In genomic region chr19:47036233-47036651, GRCh38 we compare ENCODE assay signal across 8 cellular contexts. TPM values are rescaled to one million over a fixed set of nuclear protein-coding genes. Genes with fewer than 3 reads are reported as not detected.
A peak's percentile ranks its signal among the peaks of the same experiment; 100 is the strongest.
DNase-seq lines count a peak whose midpoint lies in the region; ATAC-seq, FAIRE-seq and TF ChIP-seq lines count a peak whose summit lies in the region.

No MANE protein-coding gene starts in this region.

- H3K27ac Mint-ChIP-seq in nephron progenitor cell = no peak overlapping the region

- H4K91ac ChIP-seq in H1 (replicated peaks; ENCODE audit: insufficient read length, low read length) = no peak overlapping the region

- no peak overlapping the region for H3K4ac ChIP-seq in H1 (replicated peaks; ENCODE audit: insufficient read length, low read depth, low read length)

- TF ChIP-seq RAD21 in H1 (IDR thresholded peaks at IDR 0.05 in 1 of 2, conservative IDR thresholded peaks at IDR 0.05 in 1 of 2; ENCODE audit: low read depth in 2 of 2, low read length in 2 of 2) = no peak

- H4K5ac ChIP-seq in H1 (ENCODE audit: insufficient read length, low read depth, low read length) = no peak overlapping the region

- H3K27me3 Mint-ChIP-seq in nephron progenitor cell (ENCODE audit: low read depth, poor library complexity) = peaks cover 19% of the 10 kb centered on the region

- no peak overlapping the region for H3K9ac ChIP-seq in H1 (replicated peaks in 1 of 4; ENCODE audit: extremely low read depth in 1 of 4, low read depth in 3 of 4, low read length in 3 of 4)

- no peak overlapping the region for H2BK15ac ChIP-seq in H1 (ENCODE audit: low read length)

- peak; percentile 26 for DNase-seq in stimulated activated CD4-positive, alpha-beta T cell treated with anti-CD3 and anti-CD28 coated beads, Interleukin-15, amount 100 ng/mL, for 24 hours
- no peak for DNase-seq in stimulated activated CD4-positive, alpha-beta T cell treated with anti-CD3 and anti-CD28 coated beads, Interleukin-2, amount 100 ng/mL, for 48 hours
- peak in 2 of 3 donors; percentile 58 to 70 for DNase-seq in Peyer's patch
- DNase-seq in H1 (ENCODE audit: low read depth in 1 of 2, low spot score in 2 of 2) = no peak
- no peak for DNase-seq in nephron progenitor cell
- DNase-seq in DMS114 treated with DMSO at 0.1 percent for 48 hours (lab: John Stamatoyannopoulos, UW; ENCODE audit: unreplicated experiment) = no peak
- DNase-seq in germinal center (ENCODE audit: low spot score) = no peak

- no peak overlapping the region for H3K23ac ChIP-seq in H1 (ENCODE audit: insufficient read length)

- ATAC-seq in HG02623 (IDR thresholded peaks at IDR 0.05; ENCODE audit: unreplicated experiment) = no peak

- H3K14ac ChIP-seq in H1 (ENCODE audit: insufficient read length) = no peak overlapping the region

- 84% methylated on average over 18 of the region's 18 CpGs; no CpG with 5 or more reads in 1 of the 2 experiments for WGBS in H1 (ENCODE audit: extremely low coverage in 1 of 2, insufficient coverage in 1 of 2, insufficient read length in 1 of 2, insufficient replicate concordance in 2 of 2, low coverage in 1 of 2, low lambda C conversion rate in 2 of 2, missing lambda C conversion rate in 1 of 2), 2 experiments

- no peak for FAIRE-seq in H1 (lab: Jason Lieb, UNC)

- POLR2A ChIA-PET in H1 (lab: Charles Lee; ENCODE audit: partially characterized antibody) = interaction anchor here (0.6 to 2.9 kb wide), 7 partner anchors 12 to 77 kb away, joined by 3 to 17 read pairs (median 3); partner anchors contain the start of genes TMEM160 and ZC3H4

- no peaks in the 10 kb centered on the region for H3K36me3 ChIP-seq in Peyer's patch
- no peaks in the 10 kb centered on the region for H3K36me3 ChIP-seq in H1 (ENCODE audit: control insufficient read depth in 2 of 4, insufficient read depth in 4 of 4, low read length in 3 of 4)

- H3K9me3 Mint-ChIP-seq in nephron progenitor cell = no peaks in the 10 kb centered on the region

- no peak overlapping the region for H2BK120ac ChIP-seq in H1 (replicated peaks; ENCODE audit: low read depth, low read length)

- H3K18ac ChIP-seq in H1 (ENCODE audit: extremely low read depth, low read length) = no peak overlapping the region

- H3K79me2 ChIP-seq in H1 (ENCODE audit: control insufficient read depth in 1 of 2, insufficient read depth in 2 of 2, low read length in 2 of 2) = no peaks in the 10 kb centered on the region

- H3K4me3 ChIP-seq in Peyer's patch (peak overlapping the region; percentile 29 to 59 (median 46)), H1 (ENCODE audit: extremely low read depth in 1 of 4, insufficient read depth in 2 of 4, low read depth in 3 of 4, low read length in 4 of 4) (peak overlapping the region in 3 of 4 experiments; percentile 23 to 65 (median 42); a peak in 7 of 8 replicates)

- no peak overlapping the region for H2AK5ac ChIP-seq in H1 (ENCODE audit: low read depth, low read length)

- H3K9me3 ChIP-seq in Peyer's patch (no peaks in the 10 kb centered on the region), H1 (ENCODE audit: insufficient read depth in 2 of 2, low read depth in 1 of 2, low read length in 1 of 2) (no peaks in the 10 kb centered on the region)

- no peaks in the 10 kb centered on the region for H3K79me1 ChIP-seq in H1 (ENCODE audit: low read depth, low read length)

- no peak overlapping the region for H2BK20ac ChIP-seq in H1 (ENCODE audit: low read length)

- H3K4me1 Mint-ChIP-seq in nephron progenitor cell = peaks cover 33% of the 10 kb centered on the region

- no peaks in the 10 kb centered on the region for H3K27me3 ChIP-seq in Peyer's patch
- no peaks in the 10 kb centered on the region; a peak in 1 of 7 replicates for H3K27me3 ChIP-seq in H1 (replicated peaks in 1 of 4; ENCODE audit: control insufficient read depth in 3 of 4, extremely low read depth in 1 of 4, insufficient read depth in 3 of 4, low read length in 3 of 4)

- H2BK5ac ChIP-seq in H1 (ENCODE audit: low read depth, low read length) = no peak overlapping the region

- H3K23me2 ChIP-seq in H1 (ENCODE audit: low read depth, low read length) = peaks cover 4% of the 10 kb centered on the region; the same call in 1 of the 2 replicates

- TF ChIP-seq CTCF in Peyer's patch (IDR thresholded peaks at IDR 0.05) (no peak), H1 (IDR thresholded peaks at IDR 0.05; ENCODE audit: control extremely low read depth in 1 of 3, insufficient read depth in 1 of 3, low read depth in 1 of 3, low read length in 3 of 3) (no peak), nephron progenitor cell (IDR thresholded peaks at IDR 0.05) (no peak)

- no peak for TF ChIP-seq EP300 in H1 (IDR thresholded peaks at IDR 0.05; ENCODE audit: borderline replicate concordance in 1 of 2, low read depth in 2 of 2, low read length in 2 of 2)

- H4K8ac ChIP-seq in H1 (ENCODE audit: extremely low read depth, insufficient read depth, low read length) = no peak overlapping the region

- CTCF ChIA-PET in H1 (lab: Charles Lee; ENCODE audit: partially characterized antibody) = interaction anchor here (0.5 to 6.5 kb wide), 17 partner anchors 9 to 249 kb away, joined by 3 to 48 read pairs (median 5); partner anchors contain the start of gene NPAS1

- peaks cover 0 to 2% of the 10 kb centered on the region in 2 experiments for H4K20me1 ChIP-seq in H1 (replicated peaks in 1 of 2; ENCODE audit: control insufficient read depth in 1 of 2, insufficient read depth in 2 of 2, low read length in 2 of 2)

- peak overlapping the region; percentile 57 to 77 for H3K4me2 ChIP-seq in H1 (ENCODE audit: insufficient read depth in 1 of 2, low read depth in 2 of 2, low read length in 2 of 2)

- no peak overlapping the region for H3K56ac ChIP-seq in H1 (replicated peaks; ENCODE audit: insufficient read length, low read depth, low read length)

- no peak overlapping the region for H2BK12ac ChIP-seq in H1 (ENCODE audit: low read depth, low read length)

- TF ChIP-seq POLR2A in Peyer's patch (IDR thresholded peaks at IDR 0.05) (no peak), H1 (IDR thresholded peaks at IDR 0.05; ENCODE audit: control extremely low read depth in 1 of 2, low read depth in 2 of 2, low read length in 2 of 2) (no peak)

- no peak overlapping the region for H2AFZ ChIP-seq in H1 (ENCODE audit: low read length)

- H3K4me1 ChIP-seq in Peyer's patch (peaks cover 0 to 17% (median 0%) of the 10 kb centered on the region in 4 donors), H1 (replicated peaks in 1 of 4; ENCODE audit: control insufficient read depth in 3 of 4, insufficient read depth in 4 of 4, low read length in 3 of 4) (peaks cover 3 to 7% (median 6%) of the 10 kb centered on the region in 4 experiments; a peak in 6 of 7 replicates)

- no peaks in the 10 kb centered on the region for H3K36me3 Mint-ChIP-seq in nephron progenitor cell (ENCODE audit: low read depth)

- H3K27ac ChIP-seq in Peyer's patch (peak overlapping the region; percentile 41 to 57 (median 43)), H1 (ENCODE audit: low read depth, low read length) (no peak overlapping the region)

- peak overlapping the region; percentile 80 for H3K4me3 Mint-ChIP-seq in nephron progenitor cell

TF ChIP-seq in H1, 55 proteins besides CTCF, POLR2A, EP300 and RAD21 (continues in another document):
- TF ChIP-seq POU5F1 (IDR thresholded peaks at IDR 0.05; ENCODE audit: low read depth, low read length) = no peak
- no peak for TF ChIP-seq SIN3A (conservative IDR thresholded peaks at IDR 0.05 in 1 of 2, IDR thresholded peaks at IDR 0.05 in 1 of 2; ENCODE audit: low read depth in 1 of 2, low read length in 2 of 2)
- no peak for TF ChIP-seq NRF1 (IDR thresholded peaks at IDR 0.05; ENCODE audit: low read depth, low read length)
- no peak for TF ChIP-seq E2F6 (IDR thresholded peaks at IDR 0.05)
- TF ChIP-seq TCF12 (IDR thresholded peaks at IDR 0.05; ENCODE audit: low read depth, low read length) = no peak
- no peak for TF ChIP-seq ZNF274 (IDR thresholded peaks at IDR 0.05; ENCODE audit: borderline replicate concordance, extremely low read depth, low read length)
- no peak for TF ChIP-seq CBX5 (IDR thresholded peaks at IDR 0.05; ENCODE audit: low read depth, low read length)
- TF ChIP-seq GTF2F1 (IDR thresholded peaks at IDR 0.05; ENCODE audit: borderline replicate concordance, low read depth, low read length) = no peak
- TF ChIP-seq EGR1 (IDR thresholded peaks at IDR 0.05; ENCODE audit: borderline replicate concordance, low read depth, low read length) = no peak

RNA-seq across cellular contexts. Expression of gene TMEM160, which starts 12.2 kb away (rescaled TPM):
- 10 to 100 TPM; 17.7 to 52.7 (median 29.3) TPM for total RNA-seq in Peyer's patch
- 57.5 and 61.7 TPM in 2 replicates for total RNA-seq in H1 (2021; fragmentation: NEBNext Ultra II Directional; extraction: Animal tissue kit (Norgen Biotek cat#: 25700))
- 152 and 209 TPM in 2 replicates for polyA plus RNA-seq in H1 (2011; rRNA removed)
- 87.1 TPM for polyA plus RNA-seq in H1 (2011; cell fraction: cytosol; rRNA removed)
- 85.1 TPM for polyA plus RNA-seq in H1 (2011; cell fraction: nucleus; rRNA removed)
- 19.0 to 57.5 TPM (median 50.3 TPM) in 4 replicates for polyA plus RNA-seq in H1 (2012, experiment 1 of 2)
- 55.3 TPM for polyA plus RNA-seq in H1 (2012, experiment 2 of 2)
- polyA plus RNA-seq in H1 (2013, experiment 1 of 2) = 61.7 TPM
- 60.3 TPM for polyA plus RNA-seq in H1 (2013, experiment 2 of 2)
- 2.0 and 2.2 TPM in 2 replicates for polyA minus RNA-seq in H1 (2011; rRNA and poly(A)+ RNA removed)
- 19.2 TPM for polyA minus RNA-seq in H1 (2011; cell fraction: cytosol; rRNA and poly(A)+ RNA removed)
- polyA minus RNA-seq in H1 (2011; cell fraction: nucleus; rRNA and poly(A)+ RNA removed) = 26.7 TPM

RNA-seq across cellular contexts. Expression of gene NPAS1, which starts 16.6 kb away (rescaled TPM):
- total RNA-seq in Peyer's patch = not detected
- 9.0 and 9.9 TPM in 2 replicates for total RNA-seq in H1 (2021; fragmentation: NEBNext Ultra II Directional; extraction: Animal tissue kit (Norgen Biotek cat#: 25700))
- 13.9 and 26.8 TPM in 2 replicates for polyA plus RNA-seq in H1 (2011; rRNA removed)
- 17.3 TPM for polyA plus RNA-seq in H1 (2011; cell fraction: cytosol; rRNA removed)
- 27.9 TPM for polyA plus RNA-seq in H1 (2011; cell fraction: nucleus; rRNA removed)
- 7.4 to 12.8 TPM (median 11.3 TPM) in 4 replicates for polyA plus RNA-seq in H1 (2012, experiment 1 of 2)
- polyA plus RNA-seq in H1 (2012, experiment 2 of 2) = 9.8 TPM
- 6.6 TPM for polyA plus RNA-seq in H1 (2013, experiment 1 of 2)
- 5.8 TPM for polyA plus RNA-seq in H1 (2013, experiment 2 of 2)
- 2.4 and 4.5 TPM in 2 replicates for polyA minus RNA-seq in H1 (2011; rRNA and poly(A)+ RNA removed)
- polyA minus RNA-seq in H1 (2011; cell fraction: cytosol; rRNA and poly(A)+ RNA removed) = 9.7 TPM
- polyA minus RNA-seq in H1 (2011; cell fraction: nucleus; rRNA and poly(A)+ RNA removed) = 9.2 TPM

Comparison
In these comparisons a context has a peak if more than half of its experiments do, and no peak if none do; other contexts are left out.
1. DNase-seq: peak in stimulated activated CD4-positive, alpha-beta T cell treated with anti-CD3 and anti-CD28 coated beads, Interleukin-15, amount 100 ng/mL, for 24 hours (single experiment) and Peyer's patch (2 of 3); none in stimulated activated CD4-positive, alpha-beta T cell treated with anti-CD3 and anti-CD28 coated beads, Interleukin-2, amount 100 ng/mL, for 48 hours (0 of 2), H1 (0 of 2), nephron progenitor cell (single experiment), DMS114 treated with DMSO at 0.1 percent for 48 hours (single experiment) and germinal center (single experiment).